25 cellular contexts compared by ENCODE assay signal in genomic region chr2:129015886-129016285, GRCh38.
"Had no signal": no experiment of that assay in that cellular context is flagged by ENCODE, and none has a peak within 500 bp of the region (broad histone marks: within the 10 kb centered on the region; RNA-seq: fewer than 3 reads in every experiment).

No MANE protein-coding gene starts in this region.

- H3K9ac ChIP-seq: parathyroid adenoma had no signal

- H3K4me1 ChIP-seq: parathyroid adenoma, psoas muscle, right lobe of liver, sigmoid colon, stomach, thyroid gland, tibial nerve, upper lobe of left lung, vagina had no signal

- H3K4me3 ChIP-seq: ovary, psoas muscle, right lobe of liver, sigmoid colon, stomach, thoracic aorta, thyroid gland, tibial nerve, upper lobe of left lung, vagina had no signal

- H3K36me3 ChIP-seq: ovary, right lobe of liver, sigmoid colon, stomach, thoracic aorta, thyroid gland, tibial nerve, upper lobe of left lung, vagina had no signal

- H3K27ac ChIP-seq: ovary, parathyroid adenoma, psoas muscle, right lobe of liver, sigmoid colon, stomach, thoracic aorta, thyroid gland, tibial nerve, upper lobe of left lung, vagina had no signal

- ATAC-seq: natural killer cell treated with Interleukin-12 subunit alpha and Interleukin-12 subunit beta and Interleukin-15 and Interleukin-18, amount 100 ng/mL, for 72 hours; psoas muscle; right cardiac atrium; right lobe of liver; stimulated activated effector memory CD8-positive, alpha-beta T cell treated with anti-CD3 and anti-CD28 coated beads, Interleukin-12 subunit alpha, Interleukin-12 subunit beta, amount 100 ng/mL, for 72 hours had no signal

- H3K9me3 ChIP-seq: ovary, psoas muscle, right lobe of liver, sigmoid colon, stomach, thoracic aorta, thyroid gland, upper lobe of left lung, vagina had no signal

- H3K27me3 ChIP-seq: ovary, right lobe of liver, sigmoid colon, stomach, thyroid gland, tibial nerve, upper lobe of left lung, vagina had no signal

- H2AFZ ChIP-seq: parathyroid adenoma had no signal

- H3K79me2 ChIP-seq: parathyroid adenoma had no signal

- DNase-seq: nephron progenitor cell; occipital lobe; ovary; posterior cingulate gyrus; psoas muscle; right cardiac atrium; right lobe of liver; sigmoid colon; small intestine; stimulated activated CD4-positive, alpha-beta T cell treated with anti-CD3 and anti-CD28 coated beads, Interleukin-15, amount 100 ng/mL, for 24 hours; stimulated activated CD4-positive, alpha-beta T cell treated with anti-CD3 and anti-CD28 coated beads, Interleukin-2, amount 100 ng/mL, for 24 hours; stimulated activated CD4-positive, alpha-beta T cell treated with anti-CD3 and anti-CD28 coated beads, Interleukin-2, amount 100 ng/mL, for 48 hours; stimulated activated CD4-positive, alpha-beta T cell treated with anti-CD3 and anti-CD28 coated beads, Interleukin-4, amount 100 ng/mL, for 24 hours; stimulated activated naive B cell treated with anti-CD40 and anti-IgM and Interleukin-4, amounts not matched to agents 10 μg/mL and 1 μg/mL and 100 μg/mL, for 72 hours; stimulated activated naive CD4-positive, alpha-beta T cell treated with Interleukin-2 at 50 U/mL for 16 hours; stomach; thyroid gland; trophoblast cell; upper lobe of left lung had no signal
